In genomic region chr1:2928733-2929325, GRCh38 we compare ENCODE assay signal across 21 cellular contexts.
"Had no signal": no experiment of that assay in that cellular context is flagged by ENCODE, and none has a peak within 500 bp of the region (broad histone marks: within the 10 kb centered on the region; RNA-seq: fewer than 3 reads in every experiment).

No MANE protein-coding gene starts in this region.

- H3K27me3 ChIP-seq: cardiac muscle cell had no signal

- ATAC-seq: activated CD4-positive, alpha-beta T cell treated with anti-CD3 and anti-CD28 coated beads for 36 hours; activated naive CD4-positive, alpha-beta T cell treated with anti-CD3 and anti-CD28 coated beads, Interleukin-2, amount 50 U/mL, for 72 hours; activated T-cell treated with anti-CD3 and anti-CD28 coated beads, Interleukin-2, amount 50 U/mL, for 72 hours; esophagus mucosa; heart left ventricle; left lung; lower lobe of right lung; naive thymus-derived CD8-positive, alpha-beta T cell; right cardiac atrium had no signal

- H3K27ac ChIP-seq: cardiac muscle cell, heart left ventricle, left lung, lower lobe of right lung had no signal

- H3K9me3 ChIP-seq: heart left ventricle, left lung, lower lobe of right lung had no signal

- H3K4me1 ChIP-seq: left lung, lower lobe of right lung had no signal

- H3K4me3 ChIP-seq: cardiac muscle cell, heart left ventricle, left lung, lower lobe of right lung had no signal

- DNase-seq: activated CD4-positive, alpha-beta T cell treated with anti-CD3 and anti-CD28 coated beads for 36 hours; activated CD4-positive, CD25-positive, alpha-beta regulatory T cell; activated naive CD4-positive, alpha-beta T cell; activated T-cell treated with anti-CD3 and anti-CD28 coated beads for 4 hours; activated T-cell treated with anti-CD3 and anti-CD28 coated beads, Interleukin-2, amount 50 U/mL, for 72 hours; endodermal cell; foreskin fibroblast; heart left ventricle; hypothalamus; immature natural killer cell; lower lobe of right lung; mesenchymal stem cell; naive thymus-derived CD8-positive, alpha-beta T cell; occipital lobe; stimulated activated naive CD4-positive, alpha-beta T cell treated with Interleukin-2 at 50 U/mL for 16 hours; trophoblast cell had no signal

- H3K36me3 ChIP-seq: cardiac muscle cell, heart left ventricle, left lung, lower lobe of right lung had no signal
